In the genomic region with DNA sequence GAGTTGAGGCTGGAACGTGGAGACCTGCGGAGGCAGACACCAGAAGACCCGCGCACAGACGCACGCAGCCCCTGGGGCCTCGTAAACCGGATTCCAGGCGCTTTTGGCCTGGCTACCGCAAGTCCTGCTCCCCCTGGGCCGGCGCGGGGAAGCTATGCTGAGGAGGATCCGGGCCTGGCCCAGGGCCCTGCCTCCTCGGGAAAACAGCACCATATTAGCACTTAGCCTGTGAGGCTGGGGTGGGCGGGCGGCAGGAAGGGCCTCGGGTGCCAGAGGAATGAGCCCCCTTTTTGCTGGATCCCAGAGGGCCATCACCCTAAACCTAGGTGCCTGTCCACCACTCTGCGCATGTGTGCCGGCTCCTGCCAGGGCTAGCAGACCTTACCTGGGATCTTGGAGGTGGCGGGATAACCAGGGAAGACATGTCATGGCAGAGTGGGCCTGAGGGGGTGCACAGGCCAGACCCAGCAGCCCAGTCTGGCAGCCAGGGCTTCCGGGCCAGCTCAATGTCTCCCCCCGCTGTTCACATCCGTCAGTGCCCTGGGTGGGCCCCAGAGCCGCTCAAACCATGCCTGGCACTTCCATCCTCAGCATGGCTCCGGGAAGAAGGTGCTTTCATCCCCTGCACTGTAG, we compare ENCODE assay signal across 9 cellular contexts. TPM values are rescaled to one million over a fixed set of nuclear protein-coding genes. Genes with fewer than 3 reads are reported as not detected.
DNase-seq lines count a peak whose midpoint lies in the region; FAIRE-seq and TF ChIP-seq lines count a peak whose summit lies in the region.
"Had no signal": no experiment of that assay in that cellular context is flagged by ENCODE, and none has a peak within 500 bp of the region (broad histone marks: within the 10 kb centered on the region; RNA-seq: fewer than 3 reads in every experiment).

No MANE protein-coding gene starts in this region.

- BruUV-seq in endothelial cell of umbilical vein (replicated peaks; lab: Mats Ljungman, UMichigan), result no TSS peak

- no peaks in the 10 kb centered on the region for H3K27me3 Mint-ChIP-seq in activated T-helper 1 cell treated with anti-CD3 and anti-CD28 coated beads, Interleukin-12 subunit alpha, Interleukin-12 subunit beta, Interleukin-2, Interleukin-4 antibody, amounts not matched to agents 30 ng/mL and 10 ng/mL and 1 ng/mL, durations not matched to agents 14 hours and 24 hours and 36 hours (ENCODE audit: insufficient read depth)

- H3K9me3 ChIP-seq in endothelial cell of umbilical vein (replicated peaks; ENCODE audit: control insufficient read depth, insufficient read depth, low read length), result no peaks in the 10 kb centered on the region
- H3K9me3 ChIP-seq in ovary, result no peaks in the 10 kb centered on the region

- no peak for TF ChIP-seq POLR2A in endothelial cell of umbilical vein (IDR thresholded peaks at IDR 0.05; ENCODE audit: low read depth, low read length)
- no peak for TF ChIP-seq POLR2A in ovary (IDR thresholded peaks at IDR 0.05)

- peaks cover 0 to 20% of the 10 kb centered on the region in 2 experiments for H3K36me3 ChIP-seq in endothelial cell of umbilical vein (ENCODE audit: control insufficient read depth in 2 of 2, extremely low read depth in 1 of 2, insufficient read depth in 2 of 2, low read length in 2 of 2)
- no peaks in the 10 kb centered on the region for H3K36me3 ChIP-seq in ovary

- H3K9ac ChIP-seq in endothelial cell of umbilical vein (replicated peaks; ENCODE audit: extremely low read depth, insufficient read depth, low read length), result no peak overlapping the region

- H3K4me3 ChIP-seq in endothelial cell of umbilical vein (replicated peaks in 1 of 3; ENCODE audit: insufficient read depth in 1 of 3, low read depth in 1 of 3, low read length in 3 of 3) (no peak overlapping the region), ovary (peak overlapping the region; percentile 29)

- CTCF ChIA-PET in endothelial cell of umbilical vein (lab: Charles Lee), result interaction anchor here (0.6 to 1.6 kb wide), 4 partner anchors 10 to 258 kb away, joined by 3 to 5 read pairs (median 4); no protein-coding TSS in a partner anchor

- DNase-seq in D721Med (ENCODE audit: insufficient read length, low spot score), result no peak
- DNase-seq in endothelial cell of umbilical vein (ENCODE audit: low read depth, low spot score), result no peak
- DNase-seq in ovary, result peak; percentile 43 to 83 (median 60)
- no peak for DNase-seq in activated T-helper 1 cell treated with anti-CD3 and anti-CD28 coated beads, Interleukin-12 subunit alpha, Interleukin-12 subunit beta, Interleukin-2, Interleukin-4 antibody, amounts not matched to agents 30 ng/mL and 10 ng/mL and 1 ng/mL, durations not matched to agents 14 hours and 24 hours and 36 hours (ENCODE audit: low spot score)
- DNase-seq in cerebellar cortex (ENCODE audit: low spot score), result no peak
- DNase-seq in C1 segment of cervical spinal cord (lab: John Stamatoyannopoulos, UW), result no peak
- no peak for DNase-seq in AML-193 (lab: John Stamatoyannopoulos, UW)
- DNase-seq: T-helper 9 cell had no signal

- dilution Hi-C loops in endothelial cell of umbilical vein (cut with MboI; ENCODE audit: extremely low pct_ligation_motif_present, low sequenced_read_pairs), result no loop called here

- no peak overlapping the region for H3K4me3 Mint-ChIP-seq in activated T-helper 1 cell treated with anti-CD3 and anti-CD28 coated beads, Interleukin-12 subunit alpha, Interleukin-12 subunit beta, Interleukin-2, Interleukin-4 antibody, amounts not matched to agents 30 ng/mL and 10 ng/mL and 1 ng/mL, durations not matched to agents 14 hours and 24 hours and 36 hours

- H3K27ac Mint-ChIP-seq in activated T-helper 1 cell treated with anti-CD3 and anti-CD28 coated beads, Interleukin-12 subunit alpha, Interleukin-12 subunit beta, Interleukin-2, Interleukin-4 antibody, amounts not matched to agents 30 ng/mL and 10 ng/mL and 1 ng/mL, durations not matched to agents 14 hours and 24 hours and 36 hours, result no peak overlapping the region

- 31 to 36% (median 32%) methylated on average over 19 to 26 of the region's 26 CpGs for WGBS in ovary, 3 donors

- H3K4me1 ChIP-seq in endothelial cell of umbilical vein (ENCODE audit: control insufficient read depth, extremely low read depth, insufficient read depth, low read length), result no peaks in the 10 kb centered on the region
- no peaks in the 10 kb centered on the region for H3K4me1 ChIP-seq in ovary (ENCODE audit: insufficient read depth)

- H3K4me1 Mint-ChIP-seq in activated T-helper 1 cell treated with anti-CD3 and anti-CD28 coated beads, Interleukin-12 subunit alpha, Interleukin-12 subunit beta, Interleukin-2, Interleukin-4 antibody, amounts not matched to agents 30 ng/mL and 10 ng/mL and 1 ng/mL, durations not matched to agents 14 hours and 24 hours and 36 hours (ENCODE audit: low read depth), result peaks cover 15% of the 10 kb centered on the region

- no peak overlapping the region for H3K27ac ChIP-seq in endothelial cell of umbilical vein (ENCODE audit: insufficient read depth, low read depth, low read length)
- peak overlapping the region; percentile 75 to 76 for H3K27ac ChIP-seq in ovary

- POLR2A ChIA-PET in endothelial cell of umbilical vein (lab: Charles Lee), result no interaction called here

- intact Hi-C loops in endothelial cell of umbilical vein (cut with micrococcal nuclease), result no loop called here
- intact Hi-C loops in ovary (cut with DNase I), result no loop called here
- intact Hi-C loops in activated T-helper 1 cell treated with anti-CD3 and anti-CD28 coated beads, Interleukin-12 subunit alpha, Interleukin-12 subunit beta, Interleukin-2, Interleukin-4 antibody, amounts not matched to agents 30 ng/mL and 10 ng/mL and 1 ng/mL, durations not matched to agents 14 hours and 24 hours and 36 hours (cut with micrococcal nuclease), result no loop called here

- TF ChIP-seq CTCF in D721Med (IDR thresholded peaks at IDR 0.05; ENCODE audit: insufficient read depth, missing control alignments) (peak; percentile 21), endothelial cell of umbilical vein (IDR thresholded peaks at IDR 0.05; ENCODE audit: extremely low read depth in 1 of 2, insufficient read depth in 1 of 2, low read depth in 1 of 2, low read length in 2 of 2) (peak; percentile 28 to 53), ovary (IDR thresholded peaks at IDR 0.05) (peak in 1 of 3 donors; percentile 34)

- no peaks in the 10 kb centered on the region for H3K9me3 Mint-ChIP-seq in activated T-helper 1 cell treated with anti-CD3 and anti-CD28 coated beads, Interleukin-12 subunit alpha, Interleukin-12 subunit beta, Interleukin-2, Interleukin-4 antibody, amounts not matched to agents 30 ng/mL and 10 ng/mL and 1 ng/mL, durations not matched to agents 14 hours and 24 hours and 36 hours

- H4K20me1 ChIP-seq in endothelial cell of umbilical vein (replicated peaks; ENCODE audit: control insufficient read depth, extremely low read depth, insufficient read depth, low read length), result no peaks in the 10 kb centered on the region

- H3K27me3 ChIP-seq in endothelial cell of umbilical vein (ENCODE audit: control insufficient read depth in 2 of 2, insufficient read depth in 2 of 2, low read length in 2 of 2), result no peaks in the 10 kb centered on the region
- no peaks in the 10 kb centered on the region for H3K27me3 ChIP-seq in ovary

- peak; percentile 38; the same call in 1 of the 2 replicates for TF ChIP-seq RAD21 in Ishikawa (IDR thresholded peaks at IDR 0.05; ENCODE audit: low read depth)

- no peak for FAIRE-seq in D721Med (lab: Jason Lieb, UNC)
- FAIRE-seq in endothelial cell of umbilical vein (lab: Jason Lieb, UNC), result no peak

- H3K36me3 Mint-ChIP-seq in activated T-helper 1 cell treated with anti-CD3 and anti-CD28 coated beads, Interleukin-12 subunit alpha, Interleukin-12 subunit beta, Interleukin-2, Interleukin-4 antibody, amounts not matched to agents 30 ng/mL and 10 ng/mL and 1 ng/mL, durations not matched to agents 14 hours and 24 hours and 36 hours (ENCODE audit: low read depth), result peaks cover 10% of the 10 kb centered on the region

- no peaks in the 10 kb centered on the region for H3K9me1 ChIP-seq in endothelial cell of umbilical vein (replicated peaks; ENCODE audit: control insufficient read depth, extremely low read depth, insufficient read depth, low read length)

- H3K4me2 ChIP-seq in endothelial cell of umbilical vein (ENCODE audit: insufficient read depth, low read length), result no peak overlapping the region

- no peak overlapping the region for H2AFZ ChIP-seq in endothelial cell of umbilical vein (ENCODE audit: low read depth, low read length)

- peaks cover 5% of the 10 kb centered on the region for H3K79me2 ChIP-seq in endothelial cell of umbilical vein (ENCODE audit: control insufficient read depth, insufficient read depth, low read length)

- TF ChIP-seq EP300 in Ishikawa (IDR thresholded peaks at IDR 0.05; ENCODE audit: borderline replicate concordance) (no peak), ovary (IDR thresholded peaks at IDR 0.05) (no peak)

RNA-seq across cellular contexts. Expression of a gene that starts 7.3 kb away (rescaled TPM):
- 39.4 and 49.9 TPM in 2 replicates for total RNA-seq in endothelial cell of umbilical vein
- polyA plus RNA-seq in endothelial cell of umbilical vein, result 80.2 and 92.6 TPM in 2 replicates
- 62.7 and 66.4 TPM in 2 replicates for polyA plus RNA-seq in endothelial cell of umbilical vein (2011; cell fraction: cytosol; rRNA removed)
- 21.7 and 29.1 TPM in 2 replicates for polyA plus RNA-seq in endothelial cell of umbilical vein (2011; cell fraction: nucleus; rRNA removed)
- 52.9 and 56.2 TPM in 2 replicates for polyA plus RNA-seq in endothelial cell of umbilical vein (2012)
- polyA minus RNA-seq in endothelial cell of umbilical vein, result 28.1 and 28.4 TPM in 2 replicates
- 29.0 TPM for polyA minus RNA-seq in endothelial cell of umbilical vein (2011; cell fraction: cytosol; rRNA and poly(A)+ RNA removed)
- polyA minus RNA-seq in endothelial cell of umbilical vein (2011; cell fraction: nucleus; rRNA and poly(A)+ RNA removed), result 7.7 and 8.8 TPM in 2 replicates
- total RNA-seq in ovary, result 10 to 100 TPM; 30.4 to 57.4 (median 49.5) TPM
- 10 to 100 TPM; 39.4 to 49.1 TPM for polyA plus RNA-seq in ovary
- total RNA-seq in activated T-helper 1 cell treated with anti-CD3 and anti-CD28 coated beads, Interleukin-12 subunit alpha, Interleukin-12 subunit beta, Interleukin-2, Interleukin-4 antibody, amounts not matched to agents 30 ng/mL and 10 ng/mL and 1 ng/mL, durations not matched to agents 14 hours and 24 hours and 36 hours, result 76.7 and 77.6 TPM in 2 replicates

RNA-seq across cellular contexts. Expression of a gene that starts 13.1 kb away (rescaled TPM):
- total RNA-seq in endothelial cell of umbilical vein, result not detected in 2 replicates
- 0.76 and 1.0 TPM in 2 replicates for polyA plus RNA-seq in endothelial cell of umbilical vein
- polyA plus RNA-seq in endothelial cell of umbilical vein (2011; cell fraction: cytosol; rRNA removed), result 0.61 and 0.68 TPM in 2 replicates
- polyA plus RNA-seq in endothelial cell of umbilical vein (2011; cell fraction: nucleus; rRNA removed), result 0.32 and 0.39 TPM in 2 replicates
- polyA plus RNA-seq in endothelial cell of umbilical vein (2012), result 0.16 and 0.57 TPM in 2 replicates
- polyA minus RNA-seq in endothelial cell of umbilical vein, result 0.32 and 0.38 TPM in 2 replicates
- polyA minus RNA-seq in endothelial cell of umbilical vein (2011; cell fraction: cytosol; rRNA and poly(A)+ RNA removed), result not detected
- not detected in 2 replicates for polyA minus RNA-seq in endothelial cell of umbilical vein (2011; cell fraction: nucleus; rRNA and poly(A)+ RNA removed)
- 100 to 1,000 TPM in 1 of 7 donors, 10 to 100 TPM in 6; 13.9 to 485 (median 59.2) TPM for total RNA-seq in ovary
- 100 to 1,000 TPM in 1 of 2 donors, 10 to 100 TPM in 1; 76.5 to 725 TPM for polyA plus RNA-seq in ovary
- not detected in 2 replicates for total RNA-seq in activated T-helper 1 cell treated with anti-CD3 and anti-CD28 coated beads, Interleukin-12 subunit alpha, Interleukin-12 subunit beta, Interleukin-2, Interleukin-4 antibody, amounts not matched to agents 30 ng/mL and 10 ng/mL and 1 ng/mL, durations not matched to agents 14 hours and 24 hours and 36 hours

RNA-seq across cellular contexts. Expression of a gene that starts 22.8 kb away (rescaled TPM):
- total RNA-seq in endothelial cell of umbilical vein (32.4 and 36.7 TPM in 2 replicates), ovary (10 to 100 TPM; 57.0 to 84.8 (median 58.2) TPM)
- polyA plus RNA-seq in endothelial cell of umbilical vein (47.2 and 54.0 TPM in 2 replicates), ovary (10 to 100 TPM; 16.3 to 73.1 TPM)
- 48.2 and 50.9 TPM in 2 replicates for polyA plus RNA-seq in endothelial cell of umbilical vein (2011; cell fraction: cytosol; rRNA removed)
- polyA plus RNA-seq in endothelial cell of umbilical vein (2011; cell fraction: nucleus; rRNA removed), result 40.3 and 48.2 TPM in 2 replicates
- polyA plus RNA-seq in endothelial cell of umbilical vein (2012), result 25.2 and 29.2 TPM in 2 replicates
- 39.8 and 43.5 TPM in 2 replicates for polyA minus RNA-seq in endothelial cell of umbilical vein
- polyA minus RNA-seq in endothelial cell of umbilical vein (2011; cell fraction: cytosol; rRNA and poly(A)+ RNA removed), result 43.4 TPM
- 7.8 and 9.1 TPM in 2 replicates for polyA minus RNA-seq in endothelial cell of umbilical vein (2011; cell fraction: nucleus; rRNA and poly(A)+ RNA removed)
- total RNA-seq in activated T-helper 1 cell treated with anti-CD3 and anti-CD28 coated beads, Interleukin-12 subunit alpha, Interleukin-12 subunit beta, Interleukin-2, Interleukin-4 antibody, amounts not matched to agents 30 ng/mL and 10 ng/mL and 1 ng/mL, durations not matched to agents 14 hours and 24 hours and 36 hours, result 37.3 and 38.8 TPM in 2 replicates

RNA-seq across cellular contexts. Expression of a gene that starts 25.7 kb away (rescaled TPM):
- not detected in 2 replicates for total RNA-seq in endothelial cell of umbilical vein
- 0.84 and 1.3 TPM in 2 replicates for polyA plus RNA-seq in endothelial cell of umbilical vein
- polyA plus RNA-seq in endothelial cell of umbilical vein (2011; cell fraction: cytosol; rRNA removed), result 0.35 and 0.47 TPM in 2 replicates
- polyA plus RNA-seq in endothelial cell of umbilical vein (2011; cell fraction: nucleus; rRNA removed), result 0.11 and 0.85 TPM in 2 replicates
- polyA plus RNA-seq in endothelial cell of umbilical vein (2012), result 0.88 and 1.1 TPM in 2 replicates
- polyA minus RNA-seq in endothelial cell of umbilical vein, result 0.62 and 3.5 TPM in 2 replicates
- polyA minus RNA-seq in endothelial cell of umbilical vein (2011; cell fraction: cytosol; rRNA and poly(A)+ RNA removed), result not detected
- polyA minus RNA-seq in endothelial cell of umbilical vein (2011; cell fraction: nucleus; rRNA and poly(A)+ RNA removed), result not detected in 2 replicates
- total RNA-seq in ovary, result 10 to 100 TPM in 6 of 7 donors, 1 to 10 TPM in 1; 7.9 to 54.4 (median 17.1) TPM
- polyA plus RNA-seq in ovary, result 10 to 100 TPM; 30.5 to 66.9 TPM
- 12.0 and 13.4 TPM in 2 replicates for total RNA-seq in activated T-helper 1 cell treated with anti-CD3 and anti-CD28 coated beads, Interleukin-12 subunit alpha, Interleukin-12 subunit beta, Interleukin-2, Interleukin-4 antibody, amounts not matched to agents 30 ng/mL and 10 ng/mL and 1 ng/mL, durations not matched to agents 14 hours and 24 hours and 36 hours

RNA-seq across cellular contexts. Expression of a gene that starts 45.6 kb away (rescaled TPM):
- total RNA-seq in endothelial cell of umbilical vein (9.7 and 11.2 TPM in 2 replicates), ovary (10 to 100 TPM; 16.3 to 31.5 (median 17.9) TPM)
- polyA plus RNA-seq in endothelial cell of umbilical vein (5.6 and 5.9 TPM in 2 replicates), ovary (10 to 100 TPM; 14.4 to 16.1 TPM)
- 5.5 and 5.8 TPM in 2 replicates for polyA plus RNA-seq in endothelial cell of umbilical vein (2011; cell fraction: cytosol; rRNA removed)
- polyA plus RNA-seq in endothelial cell of umbilical vein (2011; cell fraction: nucleus; rRNA removed), result 8.0 and 8.8 TPM in 2 replicates
- 8.8 and 9.3 TPM in 2 replicates for polyA plus RNA-seq in endothelial cell of umbilical vein (2012)
- 11.5 and 14.3 TPM in 2 replicates for polyA minus RNA-seq in endothelial cell of umbilical vein
- 4.1 TPM for polyA minus RNA-seq in endothelial cell of umbilical vein (2011; cell fraction: cytosol; rRNA and poly(A)+ RNA removed)
- polyA minus RNA-seq in endothelial cell of umbilical vein (2011; cell fraction: nucleus; rRNA and poly(A)+ RNA removed), result 5.0 and 8.7 TPM in 2 replicates
- 4.3 and 5.2 TPM in 2 replicates for total RNA-seq in activated T-helper 1 cell treated with anti-CD3 and anti-CD28 coated beads, Interleukin-12 subunit alpha, Interleukin-12 subunit beta, Interleukin-2, Interleukin-4 antibody, amounts not matched to agents 30 ng/mL and 10 ng/mL and 1 ng/mL, durations not matched to agents 14 hours and 24 hours and 36 hours

Comparison
In these comparisons a context has a peak if more than half of its experiments do, and no peak if none do; other contexts are left out.
1. DNase-seq: peak in ovary (5 of 5); none in D721Med (single experiment), endothelial cell of umbilical vein (single experiment), activated T-helper 1 cell treated with anti-CD3 and anti-CD28 coated beads, Interleukin-12 subunit alpha, Interleukin-12 subunit beta, Interleukin-2, Interleukin-4 antibody, amounts not matched to agents 30 ng/mL and 10 ng/mL and 1 ng/mL, durations not matched to agents 14 hours and 24 hours and 36 hours (single experiment), cerebellar cortex (single experiment), C1 segment of cervical spinal cord (0 of 14) and AML-193 (0 of 2).
2. RNA of a gene that starts 13.1 kb away (total RNA-seq): 13.9 to 485 TPM in ovary; not detected in endothelial cell of umbilical vein and not detected in activated T-helper 1 cell treated with anti-CD3 and anti-CD28 coated beads, Interleukin-12 subunit alpha, Interleukin-12 subunit beta, Interleukin-2, Interleukin-4 antibody, amounts not matched to agents 30 ng/mL and 10 ng/mL and 1 ng/mL, durations not matched to agents 14 hours and 24 hours and 36 hours; every median in the first group is over 10 times any median in the second.